In genomic region chr1:41892211-41892840, GRCh38 we compare ENCODE assay signal across 11 cellular contexts. TPM values are rescaled to one million over a fixed set of nuclear protein-coding genes. Genes with fewer than 3 reads are reported as not detected.
DNase-seq lines count a peak whose midpoint lies in the region; ATAC-seq, FAIRE-seq and TF ChIP-seq lines count a peak whose summit lies in the region.
"Had no signal": no experiment of that assay in that cellular context is flagged by ENCODE, and none has a peak within 500 bp of the region (broad histone marks: within the 10 kb centered on the region; RNA-seq: fewer than 3 reads in every experiment).

No MANE protein-coding gene starts in this region.

- peaks cover under 1 to 68% (median 30%) of the 10 kb centered on the region in 4 donors for H3K4me1 Mint-ChIP-seq in CD4-positive, CD25-positive, alpha-beta regulatory T cell
- H3K4me1 Mint-ChIP-seq in natural killer cell: peaks cover 87 to 89% of the 10 kb centered on the region in 2 donors

- H3K4me1 ChIP-seq in CD4-positive, CD25-positive, alpha-beta regulatory T cell (ENCODE audit: control insufficient read depth, insufficient read depth, low read length, poor library complexity, severe bottlenecking): peaks cover 33% of the 10 kb centered on the region

- TF ChIP-seq CTCF in choroid plexus epithelial cell (conservative IDR thresholded peaks at IDR 0.05; ENCODE audit: low read depth, low read length): no peak
- no peak for TF ChIP-seq CTCF in natural killer cell (IDR thresholded peaks at IDR 0.05)

- no peaks in the 10 kb centered on the region for H3K9me3 ChIP-seq in CD4-positive, CD25-positive, alpha-beta regulatory T cell (ENCODE audit: control insufficient read depth in 2 of 2, low read length in 2 of 2)
- H3K9me3 ChIP-seq: gastroesophageal sphincter had no signal

- FAIRE-seq in RCC 7860 (lab: Jason Lieb, UNC): no peak

- H3K4me3 ChIP-seq in CD4-positive, CD25-positive, alpha-beta regulatory T cell (ENCODE audit: low read depth, low read length): peak overlapping the region; percentile 72
- no peak overlapping the region for H3K4me3 ChIP-seq in choroid plexus epithelial cell (ENCODE audit: low read depth, low read length)

- peak overlapping the region; percentile 91 to 97 (median 97) for H3K27ac Mint-ChIP-seq in CD4-positive, CD25-positive, alpha-beta regulatory T cell
- peak overlapping the region; percentile 90 to 92 for H3K27ac Mint-ChIP-seq in natural killer cell

- H3K27me3 Mint-ChIP-seq in CD4-positive, CD25-positive, alpha-beta regulatory T cell: no peaks in the 10 kb centered on the region
- H3K27me3 Mint-ChIP-seq in natural killer cell (ENCODE audit: low read depth in 2 of 2): no peaks in the 10 kb centered on the region

- ATAC-seq in CD4-positive, CD25-positive, alpha-beta regulatory T cell (ENCODE audit: low read depth in 2 of 2): no peak
- ATAC-seq in natural killer cell: peak; percentile 22 to 67 (median 63)

- peak overlapping the region; percentile 68 to 89 (median 84) for H3K4me3 Mint-ChIP-seq in CD4-positive, CD25-positive, alpha-beta regulatory T cell
- peak overlapping the region; percentile 88 for H3K4me3 Mint-ChIP-seq in natural killer cell
- H3K4me3 Mint-ChIP-seq: mesothelial cell of epicardium had no signal

- H3K36me3 ChIP-seq in CD4-positive, CD25-positive, alpha-beta regulatory T cell (ENCODE audit: control insufficient read depth, insufficient read depth, low read length): no peaks in the 10 kb centered on the region
- H3K36me3 ChIP-seq: gastroesophageal sphincter had no signal

- H3K36me3 Mint-ChIP-seq in CD4-positive, CD25-positive, alpha-beta regulatory T cell: no peaks in the 10 kb centered on the region
- no peaks in the 10 kb centered on the region for H3K36me3 Mint-ChIP-seq in natural killer cell
- H3K36me3 Mint-ChIP-seq: brain, mesothelial cell of epicardium had no signal

- intact Hi-C loops in natural killer cell (cut with micrococcal nuclease): loop anchor here (5.0 to 10.0 kb wide), 3 partner anchors 90 to 1042 kb away; no protein-coding TSS in a partner anchor

- peak in 1 of 3 donors; percentile 74 for DNase-seq in CD4-positive, CD25-positive, alpha-beta regulatory T cell
- DNase-seq in NCI-H2029 treated with DMSO at 0.1 percent for 48 hours (lab: John Stamatoyannopoulos, UW) (peak; percentile 84), choroid plexus epithelial cell (ENCODE audit: low read depth) (peak; percentile 39), natural killer cell (peak; percentile 64), RCC 7860 (ENCODE audit: low spot score) (no peak), DMS79 treated with DMSO at 0.1 percent for 48 hours (lab: John Stamatoyannopoulos, UW) (no peak), A172 (ENCODE audit: low spot score) (no peak)
- no peak for DNase-seq in stimulated activated CD4-positive, alpha-beta T cell treated with anti-CD3 and anti-CD28 coated beads, Interleukin-1b, Interleukin-23, amount 100 ng/mL, for 48 hours

- no peaks in the 10 kb centered on the region for H3K9me3 Mint-ChIP-seq in CD4-positive, CD25-positive, alpha-beta regulatory T cell
- no peaks in the 10 kb centered on the region for H3K9me3 Mint-ChIP-seq in natural killer cell
- H3K9me3 Mint-ChIP-seq: brain, mesothelial cell of epicardium had no signal

- no peaks in the 10 kb centered on the region for H3K27me3 ChIP-seq in CD4-positive, CD25-positive, alpha-beta regulatory T cell (ENCODE audit: control insufficient read depth, insufficient read depth, low read length)
- H3K27me3 ChIP-seq: gastroesophageal sphincter had no signal

- peak overlapping the region; percentile 80 for H3K27ac ChIP-seq in CD4-positive, CD25-positive, alpha-beta regulatory T cell (ENCODE audit: insufficient read depth, low read length, poor library complexity, severe bottlenecking)

RNA-seq across cellular contexts. Expression of gene HIVEP3, which starts 26.4 kb away (rescaled TPM):
- 17.2 TPM for total RNA-seq in CD4-positive, CD25-positive, alpha-beta regulatory T cell
- 10 to 100 TPM in 1 of 4 donors, 1 to 10 TPM in 3; 3.9 to 10.9 (median 6.0) TPM for polyA plus RNA-seq in CD4-positive, CD25-positive, alpha-beta regulatory T cell
- 10 to 100 TPM; 26.2 to 35.2 (median 29.8) TPM for total RNA-seq in natural killer cell
- total RNA-seq in A172 (2014; rRNA removed; shearing (Covaris generic)): 5.1 and 7.9 TPM in 2 replicates

Comparison
In these comparisons a context has a peak if more than half of its experiments do, and no peak if none do; other contexts are left out.
1. ATAC-seq: peak in natural killer cell (3 of 3); none in CD4-positive, CD25-positive, alpha-beta regulatory T cell (0 of 2).
2. DNase-seq: peak in NCI-H2029 treated with DMSO at 0.1 percent for 48 hours (single experiment), choroid plexus epithelial cell (single experiment) and natural killer cell (single experiment); none in RCC 7860 (single experiment), DMS79 treated with DMSO at 0.1 percent for 48 hours (single experiment), A172 (single experiment) and stimulated activated CD4-positive, alpha-beta T cell treated with anti-CD3 and anti-CD28 coated beads, Interleukin-1b, Interleukin-23, amount 100 ng/mL, for 48 hours (single experiment).